Comparison of ENCODE assay signal across 9 cellular contexts in the genomic region with DNA sequence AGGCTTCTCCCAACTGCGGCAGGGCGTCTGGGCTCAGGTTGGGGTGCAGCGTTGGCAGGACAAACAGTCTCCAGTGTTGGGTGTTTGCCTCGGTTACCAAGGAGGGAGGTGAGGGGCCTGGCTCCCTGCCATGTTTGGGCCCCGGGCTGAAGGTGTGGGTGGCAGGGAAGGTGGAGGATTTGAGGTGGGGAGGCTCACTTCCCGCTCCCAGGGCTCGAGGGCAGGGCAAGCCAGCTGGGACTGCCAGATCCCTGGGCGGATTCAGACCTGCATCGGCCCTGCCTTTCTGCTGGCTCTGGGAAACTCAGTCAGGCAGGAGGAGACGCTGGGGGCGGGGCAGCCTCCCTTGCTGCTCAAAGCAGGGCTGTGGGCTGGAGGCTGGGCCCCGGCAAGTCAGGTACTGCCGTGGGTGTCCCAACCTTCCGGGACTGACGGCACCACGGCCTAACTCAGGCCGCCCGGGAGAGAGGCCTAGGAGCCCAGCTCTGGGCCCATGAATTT. TPM values are rescaled to one million over a fixed set of nuclear protein-coding genes. Genes with fewer than 3 reads are reported as not detected.
DNase-seq lines count a peak whose midpoint lies in the region; ATAC-seq and TF ChIP-seq lines count a peak whose summit lies in the region.
"Had no signal": no experiment of that assay in that cellular context is flagged by ENCODE, and none has a peak within 500 bp of the region (broad histone marks: within the 10 kb centered on the region; RNA-seq: fewer than 3 reads in every experiment).

No MANE protein-coding gene starts in this region.

- no peaks in the 10 kb centered on the region for H3K9me3 ChIP-seq in Caco-2
- H3K9me3 ChIP-seq in Peyer's patch = no peaks in the 10 kb centered on the region
- H3K9me3 ChIP-seq in lower lobe of right lung = no peaks in the 10 kb centered on the region
- H3K9me3 ChIP-seq: psoas muscle had no signal

- peaks cover 35% of the 10 kb centered on the region for H3K4me1 ChIP-seq in Caco-2
- H3K4me1 ChIP-seq in Peyer's patch = peaks cover 0 to 66% (median 19%) of the 10 kb centered on the region in 4 donors
- peaks cover 26% of the 10 kb centered on the region for H3K4me1 ChIP-seq in lower lobe of right lung
- H3K4me1 ChIP-seq: psoas muscle had no signal

- H3K9me3 Mint-ChIP-seq in Caco-2 (ENCODE audit: unreplicated experiment) = no peaks in the 10 kb centered on the region

- intact Hi-C loops in Caco-2 (cut with micrococcal nuclease; ENCODE audit: unreplicated experiment) = no loop called here
- intact Hi-C loops in lower lobe of right lung (cut with DNase I) = no loop called here

- peak; percentile 78 to 85 for ATAC-seq in lower lobe of right lung
- ATAC-seq: psoas muscle had no signal

- CTCF ChIA-PET in Caco-2 (lab: Charles Lee) = no interaction called here

- no peaks in the 10 kb centered on the region for H3K36me3 ChIP-seq in Caco-2 (ENCODE audit: control insufficient read depth, insufficient read depth, low read length)
- H3K36me3 ChIP-seq in Peyer's patch = no peaks in the 10 kb centered on the region
- H3K36me3 ChIP-seq in lower lobe of right lung = no peaks in the 10 kb centered on the region

- TF ChIP-seq POLR2A in Peyer's patch (IDR thresholded peaks at IDR 0.05) = peak; percentile 60 to 91

- H3K27me3 ChIP-seq in Caco-2 (replicated peaks; ENCODE audit: control insufficient read depth, insufficient read depth, low read length) (no peaks in the 10 kb centered on the region), Peyer's patch (no peaks in the 10 kb centered on the region), lower lobe of right lung (ENCODE audit: low read depth) (no peaks in the 10 kb centered on the region)

- H3K36me3 Mint-ChIP-seq in Caco-2 (ENCODE audit: insufficient read depth, unreplicated experiment) = peaks cover 4% of the 10 kb centered on the region

- no peak overlapping the region for H3K4me3 Mint-ChIP-seq in Caco-2 (ENCODE audit: unreplicated experiment)

- TF ChIP-seq CTCF in Caco-2 (IDR thresholded peaks at IDR 0.05; ENCODE audit: insufficient read depth in 1 of 2, low read depth in 1 of 2, low read length in 1 of 2, severe bottlenecking in 1 of 2, unreplicated experiment in 1 of 2) (no peak), Peyer's patch (IDR thresholded peaks at IDR 0.05) (peak in 1 of 6 experiments; percentile 13), lower lobe of right lung (IDR thresholded peaks at IDR 0.05) (no peak)

- BruUV-seq in Caco-2 (replicated peaks; lab: Mats Ljungman, UMichigan) = no TSS peak

- H3K27ac Mint-ChIP-seq in Caco-2 (ENCODE audit: unreplicated experiment) = peak overlapping the region; percentile 68

- POLR2A ChIA-PET in Caco-2 (lab: Charles Lee) = no interaction called here

- no peaks in the 10 kb centered on the region for H3K27me3 Mint-ChIP-seq in Caco-2 (ENCODE audit: insufficient read depth, unreplicated experiment)

- peaks cover 7% of the 10 kb centered on the region for H3K4me1 Mint-ChIP-seq in Caco-2 (ENCODE audit: low read depth, unreplicated experiment)

- H3K27ac ChIP-seq in Peyer's patch (peak overlapping the region in 3 of 4 donors; percentile 90 to 99 (median 99)), lower lobe of right lung (peak overlapping the region; percentile 88)
- H3K27ac ChIP-seq: psoas muscle had no signal

- H3K4me3 ChIP-seq in Caco-2 (ENCODE audit: low read depth, low read length) (no peak overlapping the region), Peyer's patch (no peak overlapping the region), lower lobe of right lung (no peak overlapping the region)
- H3K4me3 ChIP-seq: psoas muscle had no signal

- DNase-seq in Caco-2 (peak in 1 of 2 experiments; percentile 71), Peyer's patch (peak in 2 of 3 donors; percentile 93 to 95), lower lobe of right lung (peak; percentile 92), NCI-H1417 (lab: John Stamatoyannopoulos, UW) (no peak), NCI-H524 (lab: John Stamatoyannopoulos, UW) (no peak)
- DNase-seq in stimulated activated CD4-positive, alpha-beta T cell treated with anti-CD3 and anti-CD28 coated beads, Interleukin-2, amount 100 ng/mL, for 48 hours = no peak
- DNase-seq: stimulated activated naive CD4-positive, alpha-beta T cell treated with Interleukin-2 at 50 U/mL for 16 hours had no signal

RNA-seq across cellular contexts. Expression of a gene that starts 31.3 kb away (rescaled TPM):
- total RNA-seq in Caco-2 (2022) (2.8 and 3.4 TPM in 2 replicates), Peyer's patch (1 to 10 TPM in 1 of 4 donors, not detected in 3; 2.7 TPM), lower lobe of right lung (2.6 TPM)
- total RNA-seq: psoas muscle had no signal

RNA-seq across cellular contexts. Expression of a gene that starts 33.0 kb away (rescaled TPM):
- 759 and 783 TPM in 2 replicates for total RNA-seq in Caco-2 (2022)
- total RNA-seq in Peyer's patch = 100 to 1,000 TPM; 123 to 226 (median 188) TPM
- total RNA-seq in lower lobe of right lung = 943 TPM

RNA-seq across cellular contexts. Expression of a gene that starts 43.1 kb away (rescaled TPM):
- total RNA-seq in Caco-2 (2022) (not detected in 2 replicates), Peyer's patch (not detected), lower lobe of right lung (not detected)

RNA-seq across cellular contexts. Expression of a gene that starts 56.5 kb away (rescaled TPM):
- total RNA-seq in Caco-2 (2022) (0.75 TPM in 1 of 2 replicates, not detected in the other), Peyer's patch (not detected), lower lobe of right lung (not detected)
- total RNA-seq: M059J, psoas muscle had no signal

Comparison
In these comparisons a context has a peak if more than half of its experiments do, and no peak if none do; other contexts are left out.
1. DNase-seq: peak in Peyer's patch (2 of 3) and lower lobe of right lung (single experiment); none in NCI-H1417 (0 of 3), stimulated activated CD4-positive, alpha-beta T cell treated with anti-CD3 and anti-CD28 coated beads, Interleukin-2, amount 100 ng/mL, for 48 hours (0 of 2) and NCI-H524 (0 of 2).